ENCODE assay signal across 26 cellular contexts in the genomic region with DNA sequence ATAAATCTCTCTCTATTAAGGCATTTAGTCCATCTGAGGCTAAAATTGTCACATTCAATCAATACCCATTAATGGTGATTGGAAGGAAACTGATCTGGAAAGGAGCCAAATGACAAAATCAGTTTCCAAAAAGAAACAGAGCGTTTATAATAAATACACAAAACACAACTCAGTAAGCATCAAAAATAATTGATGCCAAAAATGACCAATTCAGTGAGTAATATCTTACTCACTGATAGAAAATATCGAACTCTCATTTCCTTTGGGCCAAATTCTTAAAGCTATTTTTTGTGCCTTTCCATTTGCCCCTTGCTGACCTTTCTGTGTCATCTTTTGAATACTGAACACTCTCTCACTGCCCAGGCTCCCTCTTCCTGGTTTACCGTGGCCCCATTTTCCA. TPM values are rescaled to one million over a fixed set of nuclear protein-coding genes. Genes with fewer than 3 reads are reported as not detected.
A peak's percentile ranks its signal among the peaks of the same experiment; 100 is the strongest.
DNase-seq lines count a peak whose midpoint lies in the region; ATAC-seq, FAIRE-seq and TF ChIP-seq lines count a peak whose summit lies in the region.
"Had no signal": no experiment of that assay in that cellular context is flagged by ENCODE, and none has a peak within 500 bp of the region (broad histone marks: within the 10 kb centered on the region; RNA-seq: fewer than 3 reads in every experiment).

No MANE protein-coding gene starts in this region.

- H3K27ac ChIP-seq in PC-3 (ENCODE audit: low read length): peak overlapping the region; percentile 69
- H3K27ac ChIP-seq in endothelial cell of umbilical vein (ENCODE audit: insufficient read depth, low read depth, low read length): no peak overlapping the region
- no peak overlapping the region for H3K27ac ChIP-seq in naive thymus-derived CD4-positive, alpha-beta T cell (ENCODE audit: low read depth, low read length)

- TF ChIP-seq POLR2A in endothelial cell of umbilical vein (IDR thresholded peaks at IDR 0.05; ENCODE audit: low read depth, low read length): no peak

- H3K9me2 ChIP-seq in PC-3 (replicated peaks; ENCODE audit: low read length): no peaks in the 10 kb centered on the region

- no peaks in the 10 kb centered on the region for H3K9me1 ChIP-seq in endothelial cell of umbilical vein (replicated peaks; ENCODE audit: control insufficient read depth, extremely low read depth, insufficient read depth, low read length)

- no peaks in the 10 kb centered on the region for H3K79me2 ChIP-seq in PC-3 (ENCODE audit: low read length)
- no peaks in the 10 kb centered on the region for H3K79me2 ChIP-seq in endothelial cell of umbilical vein (ENCODE audit: control insufficient read depth, insufficient read depth, low read length)

- no peak for TF ChIP-seq CTCF in PC-3 (conservative IDR thresholded peaks at IDR 0.05; ENCODE audit: low read depth, low read length)
- TF ChIP-seq CTCF in endothelial cell of umbilical vein (IDR thresholded peaks at IDR 0.05; ENCODE audit: extremely low read depth in 1 of 2, insufficient read depth in 1 of 2, low read depth in 1 of 2, low read length in 2 of 2): no peak

- H3K36me3 ChIP-seq in PC-3 (ENCODE audit: low read depth, low read length) (peaks cover 10% of the 10 kb centered on the region), endothelial cell of umbilical vein (ENCODE audit: control insufficient read depth in 2 of 2, extremely low read depth in 1 of 2, insufficient read depth in 2 of 2, low read length in 2 of 2) (no peaks in the 10 kb centered on the region)
- H3K36me3 ChIP-seq in naive thymus-derived CD4-positive, alpha-beta T cell (ENCODE audit: control insufficient read depth in 2 of 3, insufficient read depth in 3 of 3, low read length in 3 of 3): no peaks in the 10 kb centered on the region

- H3K9me3 ChIP-seq in PC-3 (ENCODE audit: low read length): 0 out of 2 replicates have a peak, but pooled peaks cover 5% of the 10 kb centered on the region
- no peaks in the 10 kb centered on the region for H3K9me3 ChIP-seq in endothelial cell of umbilical vein (replicated peaks; ENCODE audit: control insufficient read depth, insufficient read depth, low read length)
- H3K9me3 ChIP-seq in naive thymus-derived CD4-positive, alpha-beta T cell (ENCODE audit: control insufficient read depth in 2 of 3, low read length in 3 of 3): no peaks in the 10 kb centered on the region
- H3K9me3 ChIP-seq: mucosa of descending colon had no signal

- H3K9ac ChIP-seq in PC-3 (ENCODE audit: low read length) (peak overlapping the region; percentile 23; the same call in 1 of the 2 replicates), endothelial cell of umbilical vein (replicated peaks; ENCODE audit: extremely low read depth, insufficient read depth, low read length) (no peak overlapping the region)

- peaks cover 0 to 9% (median 0%) of the 10 kb centered on the region in 5 donors for H3K27me3 Mint-ChIP-seq in naive thymus-derived CD4-positive, alpha-beta T cell
- H3K27me3 Mint-ChIP-seq in activated CD4-positive, alpha-beta T cell treated with anti-CD3 and anti-CD28 coated beads, Interleukin-2, amount 10 ng/mL, durations not matched to agents 24 days and 14 days: peaks cover 2% of the 10 kb centered on the region
- H3K27me3 Mint-ChIP-seq: CD4-positive, alpha-beta memory T cell; stimulated activated naive CD8-positive, alpha-beta T cell treated with anti-CD3 and anti-CD28 coated beads, Interleukin-15, amount 100 ng/mL, for 72 hours had no signal

- intact Hi-C loops in PC-3 (cut with micrococcal nuclease) (loop anchor here (2.0 to 5.0 kb wide), 2 partner anchors 20 to 146 kb away; no protein-coding TSS in a partner anchor), endothelial cell of umbilical vein (cut with micrococcal nuclease) (no loop called here)
- intact Hi-C loops in naive thymus-derived CD4-positive, alpha-beta T cell (cut with micrococcal nuclease): no loop called here
- intact Hi-C loops in activated CD4-positive, alpha-beta T cell treated with anti-CD3 and anti-CD28 coated beads, Interleukin-2, amount 10 ng/mL, durations not matched to agents 24 days and 14 days (cut with micrococcal nuclease): no loop called here

- H3K27me3 ChIP-seq in PC-3 (ENCODE audit: low read length): no peaks in the 10 kb centered on the region
- no peaks in the 10 kb centered on the region for H3K27me3 ChIP-seq in endothelial cell of umbilical vein (ENCODE audit: control insufficient read depth in 2 of 2, insufficient read depth in 2 of 2, low read length in 2 of 2)
- no peaks in the 10 kb centered on the region for H3K27me3 ChIP-seq in naive thymus-derived CD4-positive, alpha-beta T cell (ENCODE audit: control insufficient read depth in 2 of 2, insufficient read depth in 2 of 2, low read length in 2 of 2)

- H3K4me2 ChIP-seq in PC-3 (ENCODE audit: low read length) (peak overlapping the region; percentile 55), endothelial cell of umbilical vein (ENCODE audit: insufficient read depth, low read length) (no peak overlapping the region)

- H3F3A ChIP-seq in PC-3 (ENCODE audit: low read length, unreplicated experiment): peaks cover 18% of the 10 kb centered on the region

- dilution Hi-C loops in endothelial cell of umbilical vein (cut with MboI; ENCODE audit: extremely low pct_ligation_motif_present, low sequenced_read_pairs): no loop called here

- BruUV-seq in PC-3 (replicated peaks; lab: Mats Ljungman, UMichigan): no TSS peak
- BruUV-seq in endothelial cell of umbilical vein (replicated peaks; lab: Mats Ljungman, UMichigan): no TSS peak

- peaks cover 0 to 15% (median 0%) of the 10 kb centered on the region in 11 donors for H3K9me3 Mint-ChIP-seq in naive thymus-derived CD4-positive, alpha-beta T cell
- H3K9me3 Mint-ChIP-seq in activated CD4-positive, alpha-beta T cell treated with anti-CD3 and anti-CD28 coated beads, Interleukin-2, amount 10 ng/mL, durations not matched to agents 24 days and 14 days: peaks cover 22% of the 10 kb centered on the region

- peaks cover 38% of the 10 kb centered on the region for H3K4me1 ChIP-seq in PC-3 (ENCODE audit: insufficient read depth, low read length)
- no peaks in the 10 kb centered on the region for H3K4me1 ChIP-seq in endothelial cell of umbilical vein (ENCODE audit: control insufficient read depth, extremely low read depth, insufficient read depth, low read length)
- H3K4me1 ChIP-seq in naive thymus-derived CD4-positive, alpha-beta T cell (ENCODE audit: control insufficient read depth in 2 of 2, insufficient read depth in 2 of 2, low read length in 2 of 2): peaks cover 3 to 4% of the 10 kb centered on the region in 2 donors

- H3K4me3 Mint-ChIP-seq in naive thymus-derived CD4-positive, alpha-beta T cell: no peak overlapping the region
- H3K4me3 Mint-ChIP-seq in activated CD4-positive, alpha-beta T cell treated with anti-CD3 and anti-CD28 coated beads, Interleukin-2, amount 10 ng/mL, durations not matched to agents 24 days and 14 days: no peak overlapping the region
- H3K4me3 Mint-ChIP-seq: CD4-positive, alpha-beta memory T cell; stimulated activated naive CD8-positive, alpha-beta T cell treated with anti-CD3 and anti-CD28 coated beads, Interleukin-15, amount 100 ng/mL, for 72 hours had no signal

- H2AFZ ChIP-seq in PC-3 (ENCODE audit: low read length) (peak overlapping the region; percentile 25; the same call in 1 of the 2 replicates), endothelial cell of umbilical vein (ENCODE audit: low read depth, low read length) (no peak overlapping the region)

- POLR2A ChIA-PET in PC-3 (lab: Charles Lee; ENCODE audit: unreplicated experiment) (no interaction called here), endothelial cell of umbilical vein (lab: Charles Lee) (no interaction called here)
- POLR2A ChIA-PET in naive thymus-derived CD4-positive, alpha-beta T cell (lab: Charles Lee): no interaction called here

- no peak overlapping the region for H3K27ac Mint-ChIP-seq in naive thymus-derived CD4-positive, alpha-beta T cell
- H3K27ac Mint-ChIP-seq in activated CD4-positive, alpha-beta T cell treated with anti-CD3 and anti-CD28 coated beads, Interleukin-2, amount 10 ng/mL, durations not matched to agents 24 days and 14 days: no peak overlapping the region
- H3K27ac Mint-ChIP-seq: stimulated activated naive CD8-positive, alpha-beta T cell treated with anti-CD3 and anti-CD28 coated beads, Interleukin-15, amount 100 ng/mL, for 72 hours had no signal

- FAIRE-seq in endothelial cell of umbilical vein (lab: Jason Lieb, UNC): no peak
- FAIRE-seq: colon, GM18507, H1, TTC549 had no signal

- H4K20me1 ChIP-seq in PC-3 (ENCODE audit: low read length): no peaks in the 10 kb centered on the region
- no peaks in the 10 kb centered on the region for H4K20me1 ChIP-seq in endothelial cell of umbilical vein (replicated peaks; ENCODE audit: control insufficient read depth, extremely low read depth, insufficient read depth, low read length)

- DNase-seq in EL: peak; percentile 70
- DNase-seq in PC-3: peak; percentile 61
- no peak for DNase-seq in endothelial cell of umbilical vein (ENCODE audit: low read depth, low spot score)
- no peak for DNase-seq in naive thymus-derived CD4-positive, alpha-beta T cell
- no peak for DNase-seq in activated CD4-positive, alpha-beta T cell treated with anti-CD3 and anti-CD28 coated beads, Interleukin-2, amount 10 ng/mL, durations not matched to agents 24 days and 14 days
- DNase-seq in NCI-H146 treated with DMSO at 0.1 percent for 48 hours (lab: John Stamatoyannopoulos, UW; ENCODE audit: unreplicated experiment): no peak
- no peak for DNase-seq in ecto neural progenitor cell (ENCODE audit: low spot score)
- DNase-seq: activated CD4-positive, alpha-beta T cell treated with anti-CD3 and anti-CD28 coated beads for 4 hours; activated CD8-positive, alpha-beta memory T cell treated with anti-CD3 and anti-CD28 coated beads, Interleukin-2, amount 50 U/mL, for 48 hours; activated naive CD4-positive, alpha-beta T cell; anterior cingulate cortex; CD4-positive, alpha-beta memory T cell; KBM-7; NCI-H1092 treated with DMSO at 0.1 percent for 48 hours; NCI-H748 treated with DMSO at 0.1 percent for 48 hours; nucleus accumbens; retina; stimulated activated naive CD8-positive, alpha-beta T cell treated with anti-CD3 and anti-CD28 coated beads, Interleukin-15, amount 100 ng/mL, for 72 hours had no signal

- H3K36me3 Mint-ChIP-seq in naive thymus-derived CD4-positive, alpha-beta T cell: peaks cover 0 to 10% (median 0%) of the 10 kb centered on the region in 5 donors
- peaks cover 2% of the 10 kb centered on the region for H3K36me3 Mint-ChIP-seq in activated CD4-positive, alpha-beta T cell treated with anti-CD3 and anti-CD28 coated beads, Interleukin-2, amount 10 ng/mL, durations not matched to agents 24 days and 14 days (ENCODE audit: low read depth)
- H3K36me3 Mint-ChIP-seq: CD4-positive, alpha-beta memory T cell had no signal

- H3K4me3 ChIP-seq in PC-3 (ENCODE audit: low read length): no peak overlapping the region
- H3K4me3 ChIP-seq in endothelial cell of umbilical vein (replicated peaks in 1 of 3; ENCODE audit: insufficient read depth in 1 of 3, low read depth in 1 of 3, low read length in 3 of 3): no peak overlapping the region
- H3K4me3 ChIP-seq in naive thymus-derived CD4-positive, alpha-beta T cell (ENCODE audit: low read length): no peak overlapping the region
- H3K4me3 ChIP-seq: mucosa of descending colon had no signal

- CTCF ChIA-PET in PC-3 (lab: Charles Lee) (no interaction called here), endothelial cell of umbilical vein (lab: Charles Lee) (no interaction called here)
- CTCF ChIA-PET in naive thymus-derived CD4-positive, alpha-beta T cell (lab: Charles Lee): no interaction called here

- H3K4me1 Mint-ChIP-seq in naive thymus-derived CD4-positive, alpha-beta T cell: peaks cover 0 to 10% (median 7%) of the 10 kb centered on the region in 7 donors
- peaks cover 9% of the 10 kb centered on the region for H3K4me1 Mint-ChIP-seq in activated CD4-positive, alpha-beta T cell treated with anti-CD3 and anti-CD28 coated beads, Interleukin-2, amount 10 ng/mL, durations not matched to agents 24 days and 14 days

- ATAC-seq in PC-3 (no peak; the same call in none of the 2 replicates), HG02798 (IDR thresholded peaks at IDR 0.05; ENCODE audit: poor library complexity, unreplicated experiment) (no peak)
- ATAC-seq in naive thymus-derived CD4-positive, alpha-beta T cell: peak; percentile 40
- ATAC-seq: left lobe of liver; Panc1; stimulated activated naive CD8-positive, alpha-beta T cell treated with anti-CD3 and anti-CD28 coated beads, Interleukin-15, amount 100 ng/mL, for 72 hours had no signal

RNA-seq across cellular contexts. Expression of gene ATP2B1, which starts 22.4 kb away (rescaled TPM):
- total RNA-seq in PC-3 (2014; rRNA removed): 48.5 and 61.9 TPM in 2 replicates
- total RNA-seq in endothelial cell of umbilical vein: 28.0 and 38.0 TPM in 2 replicates
- 4.2 and 6.4 TPM in 2 replicates for polyA plus RNA-seq in endothelial cell of umbilical vein
- polyA plus RNA-seq in endothelial cell of umbilical vein (2011; cell fraction: cytosol; rRNA removed): 9.1 and 10.9 TPM in 2 replicates
- polyA plus RNA-seq in endothelial cell of umbilical vein (2011; cell fraction: nucleus; rRNA removed): 31.8 and 32.5 TPM in 2 replicates
- 9.8 and 13.9 TPM in 2 replicates for polyA plus RNA-seq in endothelial cell of umbilical vein (2012)
- polyA minus RNA-seq in endothelial cell of umbilical vein: 25.8 and 32.6 TPM in 2 replicates
- polyA minus RNA-seq in endothelial cell of umbilical vein (2011; cell fraction: cytosol; rRNA and poly(A)+ RNA removed): 32.1 TPM
- 66.1 and 75.9 TPM in 2 replicates for polyA minus RNA-seq in endothelial cell of umbilical vein (2011; cell fraction: nucleus; rRNA and poly(A)+ RNA removed)
- 100 to 1,000 TPM in 1 of 5 experiments, 10 to 100 TPM in 4; 21.9 to 101 (median 50.6) TPM for total RNA-seq in naive thymus-derived CD4-positive, alpha-beta T cell
- 10 to 100 TPM; 11.0 to 25.0 TPM for polyA plus RNA-seq in naive thymus-derived CD4-positive, alpha-beta T cell
- 19.7 and 22.1 TPM in 2 replicates for total RNA-seq in activated CD4-positive, alpha-beta T cell treated with anti-CD3 and anti-CD28 coated beads, Interleukin-2, amount 10 ng/mL, durations not matched to agents 24 days and 14 days

Comparison
In these comparisons a context has a peak if more than half of its experiments do, and no peak if none do; other contexts are left out.
1. DNase-seq: peak in EL (single experiment) and PC-3 (single experiment); none in endothelial cell of umbilical vein (single experiment), naive thymus-derived CD4-positive, alpha-beta T cell (0 of 9), activated CD4-positive, alpha-beta T cell treated with anti-CD3 and anti-CD28 coated beads, Interleukin-2, amount 10 ng/mL, durations not matched to agents 24 days and 14 days (single experiment), NCI-H146 treated with DMSO at 0.1 percent for 48 hours (single experiment) and ecto neural progenitor cell (single experiment).